In the genomic region with DNA sequence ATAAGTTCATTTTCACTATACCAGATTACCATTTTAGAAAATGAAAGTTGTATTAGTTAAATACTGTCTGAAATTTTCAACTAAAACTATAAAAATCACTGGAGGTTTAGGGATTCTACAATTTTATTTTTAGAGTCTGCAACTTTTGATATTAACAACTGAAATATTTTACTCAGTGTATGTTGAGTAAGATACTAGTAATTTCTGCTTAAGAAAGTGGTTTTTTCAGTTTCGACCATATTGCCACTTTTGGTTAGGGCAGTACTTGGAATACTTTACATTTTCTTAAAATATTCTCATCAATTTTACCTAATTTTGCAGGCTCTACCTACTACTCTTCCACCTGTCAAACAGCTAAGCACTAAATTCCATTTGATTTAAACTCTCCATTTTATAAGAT, we compare ENCODE assay signal across 11 cellular contexts. TPM values are rescaled to one million over a fixed set of nuclear protein-coding genes. Genes with fewer than 3 reads are reported as not detected.
DNase-seq lines count a peak whose midpoint lies in the region; ATAC-seq and TF ChIP-seq lines count a peak whose summit lies in the region.
"Had no signal": no experiment of that assay in that cellular context is flagged by ENCODE, and none has a peak within 500 bp of the region (broad histone marks: within the 10 kb centered on the region; RNA-seq: fewer than 3 reads in every experiment).

No MANE protein-coding gene starts in this region.

- peak; percentile 72 for ATAC-seq in activated naive CD8-positive, alpha-beta T cell treated with anti-CD3 and anti-CD28 coated beads, Interleukin-2, amount 50 U/mL, for 24 hours
- peak; percentile 69 for ATAC-seq in HG02798 (IDR thresholded peaks at IDR 0.05; ENCODE audit: poor library complexity, unreplicated experiment)
- ATAC-seq in activated T-helper 17 cell treated with anti-CD3 and anti-CD28 coated beads, Interleukin-2, amount 50 U/mL, for 72 hours (replicated peaks) = peak; percentile 97
- ATAC-seq: gastrocnemius medialis had no signal

- H3K9me3 Mint-ChIP-seq in activated naive CD8-positive, alpha-beta T cell treated with anti-CD3 and anti-CD28 coated beads, Interleukin-2, amount 50 U/mL, for 24 hours = no peaks in the 10 kb centered on the region
- no peaks in the 10 kb centered on the region for H3K9me3 Mint-ChIP-seq in activated naive CD8-positive, alpha-beta T cell treated with anti-CD3 and anti-CD28 coated beads for 36 hours
- no peaks in the 10 kb centered on the region for H3K9me3 Mint-ChIP-seq in activated T-helper 17 cell treated with anti-CD3 and anti-CD28 coated beads, Interleukin-2, amount 50 U/mL, for 72 hours
- H3K9me3 Mint-ChIP-seq: memory B cell had no signal

- H3K36me3 Mint-ChIP-seq in activated naive CD8-positive, alpha-beta T cell treated with anti-CD3 and anti-CD28 coated beads, Interleukin-2, amount 50 U/mL, for 24 hours (ENCODE audit: low read depth) = peaks cover 50% of the 10 kb centered on the region
- H3K36me3 Mint-ChIP-seq in activated naive CD8-positive, alpha-beta T cell treated with anti-CD3 and anti-CD28 coated beads for 36 hours = peaks cover 31% of the 10 kb centered on the region
- H3K36me3 Mint-ChIP-seq in activated T-helper 17 cell treated with anti-CD3 and anti-CD28 coated beads, Interleukin-2, amount 50 U/mL, for 72 hours (ENCODE audit: low read depth) = peaks cover 76% of the 10 kb centered on the region

- peaks cover 17% of the 10 kb centered on the region for H3K27me3 Mint-ChIP-seq in activated naive CD8-positive, alpha-beta T cell treated with anti-CD3 and anti-CD28 coated beads, Interleukin-2, amount 50 U/mL, for 24 hours
- peaks cover 39% of the 10 kb centered on the region for H3K27me3 Mint-ChIP-seq in activated naive CD8-positive, alpha-beta T cell treated with anti-CD3 and anti-CD28 coated beads for 36 hours
- peaks cover 3% of the 10 kb centered on the region for H3K27me3 Mint-ChIP-seq in activated T-helper 17 cell treated with anti-CD3 and anti-CD28 coated beads, Interleukin-2, amount 50 U/mL, for 72 hours
- H3K27me3 Mint-ChIP-seq: memory B cell had no signal

- H3K4me1 Mint-ChIP-seq in activated naive CD8-positive, alpha-beta T cell treated with anti-CD3 and anti-CD28 coated beads, Interleukin-2, amount 50 U/mL, for 24 hours = peaks cover 53% of the 10 kb centered on the region
- peaks cover 17% of the 10 kb centered on the region for H3K4me1 Mint-ChIP-seq in activated naive CD8-positive, alpha-beta T cell treated with anti-CD3 and anti-CD28 coated beads for 36 hours
- peaks cover 6% of the 10 kb centered on the region for H3K4me1 Mint-ChIP-seq in activated T-helper 17 cell treated with anti-CD3 and anti-CD28 coated beads, Interleukin-2, amount 50 U/mL, for 72 hours

- no peak overlapping the region for H3K4me3 Mint-ChIP-seq in activated naive CD8-positive, alpha-beta T cell treated with anti-CD3 and anti-CD28 coated beads, Interleukin-2, amount 50 U/mL, for 24 hours
- H3K4me3 Mint-ChIP-seq in activated naive CD8-positive, alpha-beta T cell treated with anti-CD3 and anti-CD28 coated beads for 36 hours = no peak overlapping the region
- H3K4me3 Mint-ChIP-seq in activated T-helper 17 cell treated with anti-CD3 and anti-CD28 coated beads, Interleukin-2, amount 50 U/mL, for 72 hours = no peak overlapping the region

- no peak overlapping the region for H3K27ac Mint-ChIP-seq in activated naive CD8-positive, alpha-beta T cell treated with anti-CD3 and anti-CD28 coated beads, Interleukin-2, amount 50 U/mL, for 24 hours
- H3K27ac Mint-ChIP-seq in activated naive CD8-positive, alpha-beta T cell treated with anti-CD3 and anti-CD28 coated beads for 36 hours = no peak overlapping the region
- no peak overlapping the region for H3K27ac Mint-ChIP-seq in activated T-helper 17 cell treated with anti-CD3 and anti-CD28 coated beads, Interleukin-2, amount 50 U/mL, for 72 hours

- no peak for DNase-seq in activated naive CD8-positive, alpha-beta T cell treated with anti-CD3 and anti-CD28 coated beads, Interleukin-2, amount 50 U/mL, for 24 hours
- no peak for DNase-seq in activated naive CD8-positive, alpha-beta T cell treated with anti-CD3 and anti-CD28 coated beads for 36 hours
- DNase-seq in germinal center (ENCODE audit: low spot score) (no peak), erythroblast (lab: John Stamatoyannopoulos, UW) (no peak), NCI-H2171 (lab: John Stamatoyannopoulos, UW) (no peak), islet precursor cell (no peak)
- DNase-seq: gastrocnemius medialis, NCI-H446 treated with DMSO at 0.1 percent for 48 hours had no signal

- TF ChIP-seq POLR2A in erythroblast (IDR thresholded peaks at IDR 0.05; ENCODE audit: low read length) = no peak

RNA-seq across cellular contexts. Expression of gene KCNRG, which starts 59.6 kb away (rescaled TPM):
- total RNA-seq in activated naive CD8-positive, alpha-beta T cell treated with anti-CD3 and anti-CD28 coated beads for 36 hours = under 1 TPM; 0.26 to 0.37 TPM
- under 1 TPM; 0.19 to 0.45 TPM for total RNA-seq in activated T-helper 17 cell treated with anti-CD3 and anti-CD28 coated beads, Interleukin-2, amount 50 U/mL, for 72 hours
